Comparison of ENCODE assay signal across 8 cellular contexts in genomic region chr10:52779541-52780390, GRCh38. TPM values are rescaled to one million over a fixed set of nuclear protein-coding genes. Genes with fewer than 3 reads are reported as not detected.
A peak's percentile ranks its signal among the peaks of the same experiment; 100 is the strongest.
DNase-seq lines count a peak whose midpoint lies in the region; ATAC-seq and TF ChIP-seq lines count a peak whose summit lies in the region.

No MANE protein-coding gene starts in this region.

- H3K9me3 Mint-ChIP-seq in activated T-helper 2 cell treated with anti-CD3 and anti-CD28 coated beads, Interferon-gamma antibody, Interleukin-2, Interleukin-4, amounts not matched to agents 10 μg/mL and 5 μg/mL and 100 μg/mL, durations not matched to agents 14 hours and 24 hours and 36 hours: no peaks in the 10 kb centered on the region
- no peaks in the 10 kb centered on the region for H3K9me3 Mint-ChIP-seq in CD4-positive, alpha-beta T cell

- H3K27me3 ChIP-seq in BJ (ENCODE audit: control insufficient read depth, insufficient read depth, low read length): peaks cover 1% of the 10 kb centered on the region; the same call in 1 of the 2 replicates
- H3K27me3 ChIP-seq in prostate gland (replicated peaks; ENCODE audit: insufficient read depth): no peaks in the 10 kb centered on the region
- no peaks in the 10 kb centered on the region for H3K27me3 ChIP-seq in CD4-positive, alpha-beta T cell (ENCODE audit: control insufficient read depth, insufficient read depth, low read length)

- POLR2A ChIA-PET in BJ (lab: Charles Lee): interaction anchor here (0.6 kb wide), 1 partner anchor 461 kb away, joined by 3 read pairs; no protein-coding TSS in a partner anchor
- POLR2A ChIA-PET in CD4-positive, alpha-beta T cell (lab: Charles Lee): no interaction called here

- no peak overlapping the region for H3K27ac ChIP-seq in prostate gland
- no peak overlapping the region for H3K27ac ChIP-seq in CD4-positive, alpha-beta T cell (ENCODE audit: low read depth, low read length)

- H3K36me3 Mint-ChIP-seq in activated T-helper 2 cell treated with anti-CD3 and anti-CD28 coated beads, Interferon-gamma antibody, Interleukin-2, Interleukin-4, amounts not matched to agents 10 μg/mL and 5 μg/mL and 100 μg/mL, durations not matched to agents 14 hours and 24 hours and 36 hours (ENCODE audit: low read depth): no peaks in the 10 kb centered on the region
- no peaks in the 10 kb centered on the region for H3K36me3 Mint-ChIP-seq in CD4-positive, alpha-beta T cell (ENCODE audit: low read depth)

- H3K4me3 Mint-ChIP-seq in activated T-helper 2 cell treated with anti-CD3 and anti-CD28 coated beads, Interferon-gamma antibody, Interleukin-2, Interleukin-4, amounts not matched to agents 10 μg/mL and 5 μg/mL and 100 μg/mL, durations not matched to agents 14 hours and 24 hours and 36 hours (ENCODE audit: low read depth): no peak overlapping the region
- H3K4me3 Mint-ChIP-seq in CD4-positive, alpha-beta T cell: no peak overlapping the region

- ATAC-seq in GM18520 (IDR thresholded peaks at IDR 0.05; ENCODE audit: unreplicated experiment): peak; percentile 90
- peak; percentile 95 for ATAC-seq in HG02885 (IDR thresholded peaks at IDR 0.05; ENCODE audit: poor library complexity, unreplicated experiment)
- ATAC-seq in Right ventricle myocardium superior (ENCODE audit: poor library complexity): peak; percentile 87
- ATAC-seq in CD4-positive, alpha-beta T cell (ENCODE audit: poor library complexity): no peak

- TF ChIP-seq CTCF in BJ (IDR thresholded peaks at IDR 0.05; ENCODE audit: insufficient read depth, low read depth, low read length) (peak; percentile 98), prostate gland (IDR thresholded peaks at IDR 0.05) (peak in 3 of 4 experiments; percentile 49 to 69 (median 53))
- no peak for TF ChIP-seq CTCF in CD4-positive, alpha-beta T cell (IDR thresholded peaks at IDR 0.05)

- CTCF ChIA-PET in BJ (lab: Yijun Ruan, JAX): interaction anchor here (0.6 to 10.1 kb wide), 32 partner anchors 8 to 527 kb away, joined by 3 to 336 read pairs (median 4); partner anchors contain the start of gene MBL2
- CTCF ChIA-PET in CD4-positive, alpha-beta T cell (lab: Charles Lee): no interaction called here

- H3K36me3 ChIP-seq in BJ (ENCODE audit: control insufficient read depth, insufficient read depth, low read length) (no peaks in the 10 kb centered on the region), prostate gland (no peaks in the 10 kb centered on the region)

- H3K4me3 ChIP-seq in BJ (ENCODE audit: low read depth, low read length) (no peak overlapping the region), prostate gland (no peak overlapping the region)

- TF ChIP-seq POLR2A in prostate gland (IDR thresholded peaks at IDR 0.05): no peak

- no peak overlapping the region for H3K27ac Mint-ChIP-seq in activated T-helper 2 cell treated with anti-CD3 and anti-CD28 coated beads, Interferon-gamma antibody, Interleukin-2, Interleukin-4, amounts not matched to agents 10 μg/mL and 5 μg/mL and 100 μg/mL, durations not matched to agents 14 hours and 24 hours and 36 hours
- H3K27ac Mint-ChIP-seq in CD4-positive, alpha-beta T cell: no peak overlapping the region

- DNase-seq in BJ (ENCODE audit: low read depth) (no peak), NCI-H2227 (lab: John Stamatoyannopoulos, UW; ENCODE audit: unreplicated experiment) (peak; percentile 67), Right ventricle myocardium superior (peak; percentile 68), prostate gland (ENCODE audit: low spot score) (no peak)
- peak; percentile 31 for DNase-seq in activated T-helper 2 cell treated with anti-CD3 and anti-CD28 coated beads, Interferon-gamma antibody, Interleukin-2, Interleukin-4, amounts not matched to agents 10 μg/mL and 5 μg/mL and 100 μg/mL, durations not matched to agents 14 hours and 24 hours and 36 hours (ENCODE audit: low spot score)
- no peak for DNase-seq in CD4-positive, alpha-beta T cell

- intact Hi-C loops in activated T-helper 2 cell treated with anti-CD3 and anti-CD28 coated beads, Interferon-gamma antibody, Interleukin-2, Interleukin-4, amounts not matched to agents 10 μg/mL and 5 μg/mL and 100 μg/mL, durations not matched to agents 14 hours and 24 hours and 36 hours (cut with micrococcal nuclease): loop anchor here (1.0 kb wide), 2 partner anchors 38 to 135 kb away; no protein-coding TSS in a partner anchor
- intact Hi-C loops in Right ventricle myocardium superior (cut with DNase I) (loop anchor here (5.0 kb wide), 1 partner anchor 37 kb away; no protein-coding TSS in a partner anchor), prostate gland (cut with DNase I) (loop anchor here (10.0 kb wide), 1 partner anchor 135 kb away; no protein-coding TSS in a partner anchor)
- intact Hi-C loops in CD4-positive, alpha-beta T cell (cut with DNase I, micrococcal nuclease): no loop called here

- no peaks in the 10 kb centered on the region for H3K9me3 ChIP-seq in prostate gland
- H3K9me3 ChIP-seq in CD4-positive, alpha-beta T cell (ENCODE audit: control insufficient read depth, low read length): no peaks in the 10 kb centered on the region

- WGBS in prostate gland: 72% methylated on average over 13 of the region's 13 CpGs

- no peaks in the 10 kb centered on the region for H3K4me1 Mint-ChIP-seq in activated T-helper 2 cell treated with anti-CD3 and anti-CD28 coated beads, Interferon-gamma antibody, Interleukin-2, Interleukin-4, amounts not matched to agents 10 μg/mL and 5 μg/mL and 100 μg/mL, durations not matched to agents 14 hours and 24 hours and 36 hours (ENCODE audit: low read depth)
- no peaks in the 10 kb centered on the region for H3K4me1 Mint-ChIP-seq in CD4-positive, alpha-beta T cell (ENCODE audit: low read depth)

- no peaks in the 10 kb centered on the region for H3K4me1 ChIP-seq in prostate gland (replicated peaks)

- H3K27me3 Mint-ChIP-seq in activated T-helper 2 cell treated with anti-CD3 and anti-CD28 coated beads, Interferon-gamma antibody, Interleukin-2, Interleukin-4, amounts not matched to agents 10 μg/mL and 5 μg/mL and 100 μg/mL, durations not matched to agents 14 hours and 24 hours and 36 hours (ENCODE audit: low read depth): no peaks in the 10 kb centered on the region
- H3K27me3 Mint-ChIP-seq in CD4-positive, alpha-beta T cell: no peaks in the 10 kb centered on the region

RNA-seq across cellular contexts. Expression of gene MBL2, which starts 7.2 kb away (rescaled TPM):
- not detected in 2 replicates for polyA plus RNA-seq in BJ (2011; rRNA removed)
- not detected in 2 replicates for polyA minus RNA-seq in BJ (2011; rRNA and poly(A)+ RNA removed)
- not detected in 2 replicates for total RNA-seq in activated T-helper 2 cell treated with anti-CD3 and anti-CD28 coated beads, Interferon-gamma antibody, Interleukin-2, Interleukin-4, amounts not matched to agents 10 μg/mL and 5 μg/mL and 100 μg/mL, durations not matched to agents 14 hours and 24 hours and 36 hours
- total RNA-seq in Right ventricle myocardium superior (not detected), prostate gland (not detected)
- not detected for total RNA-seq in CD4-positive, alpha-beta T cell

Comparison
In these comparisons a context has a peak if more than half of its experiments do, and no peak if none do; other contexts are left out.
1. DNase-seq: peak in NCI-H2227 (single experiment), activated T-helper 2 cell treated with anti-CD3 and anti-CD28 coated beads, Interferon-gamma antibody, Interleukin-2, Interleukin-4, amounts not matched to agents 10 μg/mL and 5 μg/mL and 100 μg/mL, durations not matched to agents 14 hours and 24 hours and 36 hours (single experiment) and Right ventricle myocardium superior (single experiment); none in BJ (single experiment), prostate gland (single experiment) and CD4-positive, alpha-beta T cell (0 of 10).
2. intact Hi-C loops: an anchor here in activated T-helper 2 cell treated with anti-CD3 and anti-CD28 coated beads, Interferon-gamma antibody, Interleukin-2, Interleukin-4, amounts not matched to agents 10 μg/mL and 5 μg/mL and 100 μg/mL, durations not matched to agents 14 hours and 24 hours and 36 hours (1.0 kb wide), Right ventricle myocardium superior (5.0 kb wide) and prostate gland (10.0 kb wide); none called in CD4-positive, alpha-beta T cell.